35 cellular contexts compared by ENCODE assay signal in genomic region chr6:154539593-154540269, GRCh38. TPM values are rescaled to one million over a fixed set of nuclear protein-coding genes. Genes with fewer than 3 reads are reported as not detected.
"Had no signal": no experiment of that assay in that cellular context is flagged by ENCODE, and none has a peak within 500 bp of the region (broad histone marks: within the 10 kb centered on the region; RNA-seq: fewer than 3 reads in every experiment).

No MANE protein-coding gene starts in this region.

- H3K27me3 Mint-ChIP-seq: activated B cell treated with CpG ODN at 0.5 μM for 24 hours; activated CD8-positive, alpha-beta T cell treated with anti-CD3 and anti-CD28 coated beads for 36 hours; activated naive CD8-positive, alpha-beta T cell had no signal

- H3K4me3 Mint-ChIP-seq: activated B cell treated with CpG ODN at 0.5 μM for 24 hours; activated CD8-positive, alpha-beta T cell treated with anti-CD3 and anti-CD28 coated beads for 36 hours; activated naive CD8-positive, alpha-beta T cell; activated T-cell treated with anti-CD3 and anti-CD28 coated beads, Interleukin-2, amount 50 U/mL, for 4 hours; activated T-helper 17 cell treated with anti-CD3 and anti-CD28 coated beads, Interleukin-2, amount 50 U/mL, for 72 hours; central memory CD8-positive, alpha-beta T cell; T-helper 17 cell; T-helper 2 cell treated with Interferon-gamma antibody and Interleukin-4, amounts not matched to agents 5 μg/mL and 100 μg/mL, for 36 hours had no signal

- H3K9me3 Mint-ChIP-seq: activated B cell treated with CpG ODN at 0.5 μM for 24 hours; activated CD8-positive, alpha-beta T cell treated with anti-CD3 and anti-CD28 coated beads for 36 hours; activated T-cell treated with anti-CD3 and anti-CD28 coated beads, Interleukin-2, amount 50 U/mL, for 4 hours; activated T-helper 17 cell treated with anti-CD3 and anti-CD28 coated beads, Interleukin-2, amount 50 U/mL, for 72 hours; central memory CD8-positive, alpha-beta T cell; T-helper 2 cell treated with Interferon-gamma antibody and Interleukin-4, amounts not matched to agents 5 μg/mL and 100 μg/mL, for 36 hours had no signal

- DNase-seq: activated B cell treated with CpG ODN at 0.5 μM for 24 hours; activated CD4-positive, alpha-beta T cell treated with anti-CD3 and anti-CD28 coated beads for 48 hours; activated CD4-positive, alpha-beta T cell treated with anti-CD3 and anti-CD28 coated beads, Interleukin-2, amount 50 U/mL, for 1 hour; activated CD4-positive, alpha-beta T cell treated with anti-CD3 and anti-CD28 coated beads, Interleukin-2, amount 50 U/mL, for 48 hours; activated CD8-positive, alpha-beta memory T cell treated with anti-CD3 and anti-CD28 coated beads for 24 hours; activated CD8-positive, alpha-beta T cell treated with anti-CD3 and anti-CD28 coated beads for 36 hours; activated effector memory CD4-positive, alpha-beta T cell treated with Interleukin-2 at 50 U/mL for 16 hours; activated gamma-delta T cell treated with Interleukin-2 at 50 U/mL for 16 hours; activated naive CD4-positive, alpha-beta T cell treated with anti-CD3 and anti-CD28 coated beads, Interleukin-2, amount 50 U/mL, for 16 hours; activated naive CD4-positive, alpha-beta T cell treated with Interleukin-2 at 50 U/mL for 16 hours; activated T-cell treated with anti-CD3 and anti-CD28 coated beads, Interleukin-2, amount 50 U/mL, for 4 hours; amniotic stem cell; anterior cingulate cortex; brain microvascular endothelial cell; cortex of kidney; dermis blood vessel endothelial cell; effector CD4-positive, alpha-beta T cell; foreskin fibroblast; head of caudate nucleus; T-helper 1 cell; T-helper 17 cell; T1000; WERI-Rb-1 had no signal

- ATAC-seq: activated CD4-positive, CD25-positive, alpha-beta regulatory T cell treated with anti-CD3 and anti-CD28 coated beads, Interleukin-2, amount 50 U/mL, for 24 hours; activated CD8-positive, alpha-beta T cell treated with anti-CD3 and anti-CD28 coated beads for 36 hours; activated T-cell treated with anti-CD3 and anti-CD28 coated beads, Interleukin-2, amount 50 U/mL, for 4 hours; activated T-helper 17 cell treated with anti-CD3 and anti-CD28 coated beads, Interleukin-2, amount 50 U/mL, for 72 hours; T-helper 17 cell had no signal

- H3K36me3 ChIP-seq: brain microvascular endothelial cell, WERI-Rb-1 had no signal

- H3K27ac ChIP-seq: brain microvascular endothelial cell, epithelial cell of prostate, WERI-Rb-1 had no signal

- H3K36me3 Mint-ChIP-seq: activated naive CD8-positive, alpha-beta T cell had no signal

- H3K4me1 Mint-ChIP-seq: activated B cell treated with CpG ODN at 0.5 μM for 24 hours; activated T-helper 17 cell treated with anti-CD3 and anti-CD28 coated beads, Interleukin-2, amount 50 U/mL, for 72 hours; central memory CD8-positive, alpha-beta T cell; T-helper 17 cell had no signal

- H3K27me3 ChIP-seq: brain microvascular endothelial cell had no signal

- H3K27ac Mint-ChIP-seq: activated B cell treated with CpG ODN at 0.5 μM for 24 hours; activated CD8-positive, alpha-beta T cell treated with anti-CD3 and anti-CD28 coated beads for 36 hours; activated naive CD8-positive, alpha-beta T cell; activated T-helper 17 cell treated with anti-CD3 and anti-CD28 coated beads, Interleukin-2, amount 50 U/mL, for 72 hours; T-helper 17 cell; T-helper 2 cell treated with Interferon-gamma antibody and Interleukin-4, amounts not matched to agents 5 μg/mL and 100 μg/mL, for 36 hours had no signal

- FAIRE-seq: astrocyte, bronchial epithelial cell, colon, endometrium, endothelial cell of umbilical vein, frontal cortex had no signal

RNA-seq across cellular contexts. Expression of gene CNKSR3, which starts 29.2 kb away (rescaled TPM):
- total RNA-seq: T-helper 17 cell had no signal
